Comparison of ENCODE assay signal across 1 cellular context in the genomic region with DNA sequence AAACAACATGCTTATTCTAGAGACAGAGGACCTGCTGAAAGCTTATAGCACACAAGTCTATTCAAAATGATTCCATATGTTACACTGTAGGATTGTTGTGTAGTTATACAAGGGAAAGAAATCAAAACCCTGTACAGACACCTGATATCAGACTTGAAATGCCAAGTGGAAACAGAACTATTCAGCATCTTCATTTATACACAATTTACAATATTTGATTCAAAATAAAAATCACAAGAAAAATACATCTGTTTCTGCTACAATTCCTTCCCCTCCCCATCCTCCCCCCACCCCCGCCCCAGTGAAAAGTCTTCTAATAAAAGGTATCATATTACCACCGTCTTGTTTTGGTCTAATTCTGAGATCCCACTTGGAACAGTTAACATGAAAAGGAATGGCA.
A peak's percentile ranks its signal among the peaks of the same experiment; 100 is the strongest.
TF ChIP-seq lines count a peak whose summit lies in the region.

No MANE protein-coding gene starts in this region.

TF ChIP-seq in HepG2, 621 proteins besides CTCF, POLR2A, EP300 and RAD21:
- TF ChIP-seq HNRNPK (IDR thresholded peaks at IDR 0.05; ENCODE audit: low read depth, low read length, poor library complexity, severe bottlenecking): peak; percentile 71
- 0 out of 2 replicates have a peak, but pooled peaks have one; percentile 62 for TF ChIP-seq PCBP1 (IDR thresholded peaks at IDR 0.05; ENCODE audit: borderline replicate concordance, low read depth, low read length)
- TF ChIP-seq SOX6 (IDR thresholded peaks at IDR 0.05): no peak
- no peak for TF ChIP-seq SOX6 (CRISPR knock-in tag; IDR thresholded peaks at IDR 0.05)
- TF ChIP-seq ZMYM2 (CRISPR knock-in tag; IDR thresholded peaks at IDR 0.05): no peak
